In the genomic region with DNA sequence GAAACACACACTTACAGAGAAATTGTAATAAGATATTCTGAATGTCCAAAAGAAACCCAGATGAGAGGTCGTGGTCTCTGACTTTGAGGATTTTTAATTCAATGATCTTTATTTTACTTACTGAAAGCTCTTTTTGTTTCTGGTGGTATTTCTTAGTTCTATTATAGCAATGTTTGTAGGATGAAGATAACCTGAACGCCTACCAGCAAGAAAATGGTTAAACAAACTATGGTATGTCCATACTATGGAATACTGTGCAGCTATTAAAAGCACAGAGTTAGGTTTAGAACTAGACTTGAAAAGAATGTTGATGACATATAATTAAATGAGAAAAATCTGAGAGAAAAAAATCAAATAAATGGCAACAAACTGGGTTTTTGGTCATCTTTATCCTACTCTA, we compare ENCODE assay signal across 21 cellular contexts.
DNase-seq lines count a peak whose midpoint lies in the region; ATAC-seq, FAIRE-seq and TF ChIP-seq lines count a peak whose summit lies in the region.
"Had no signal": no experiment of that assay in that cellular context is flagged by ENCODE, and none has a peak within 500 bp of the region (broad histone marks: within the 10 kb centered on the region; RNA-seq: fewer than 3 reads in every experiment).

No MANE protein-coding gene starts in this region.

- TF ChIP-seq CTCF in HepG2 (CRISPR knock-in tag; IDR thresholded peaks at IDR 0.05) (no peak), right lobe of liver (IDR thresholded peaks at IDR 0.05) (no peak)

- no peak overlapping the region for H3K4me3 Mint-ChIP-seq in activated CD4-positive, alpha-beta T cell treated with anti-CD3 and anti-CD28 coated beads, Interleukin-2, amount 10 ng/mL, durations not matched to agents 24 days and 14 days
- H3K4me3 Mint-ChIP-seq in T-helper 17 cell = no peak overlapping the region
- no peak overlapping the region for H3K4me3 Mint-ChIP-seq in stimulated activated memory B cell treated with anti-CD40 and anti-IgM and Interleukin-4, amounts not matched to agents 10 μg/mL and 1 μg/mL and 100 μg/mL, for 72 hours
- H3K4me3 Mint-ChIP-seq: B cell, CD14-positive monocyte, GM23338 had no signal

- peaks cover 64% of the 10 kb centered on the region for H3K4me1 Mint-ChIP-seq in activated CD4-positive, alpha-beta T cell treated with anti-CD3 and anti-CD28 coated beads, Interleukin-2, amount 10 ng/mL, durations not matched to agents 24 days and 14 days
- H3K4me1 Mint-ChIP-seq in T-helper 17 cell = peaks cover 38% of the 10 kb centered on the region
- peaks cover 14% of the 10 kb centered on the region for H3K4me1 Mint-ChIP-seq in stimulated activated memory B cell treated with anti-CD40 and anti-IgM and Interleukin-4, amounts not matched to agents 10 μg/mL and 1 μg/mL and 100 μg/mL, for 72 hours
- H3K4me1 Mint-ChIP-seq: GM23338 had no signal

- peaks cover 19 to 91% of the 10 kb centered on the region in 2 experiments for H3K36me3 ChIP-seq in HepG2 (replicated peaks in 1 of 2; ENCODE audit: control insufficient read depth in 1 of 2, insufficient read depth in 2 of 2, low read length in 2 of 2)
- peaks cover 4 to 68% (median 39%) of the 10 kb centered on the region in 4 donors for H3K36me3 ChIP-seq in right lobe of liver

- intact Hi-C loops in activated CD4-positive, alpha-beta T cell treated with anti-CD3 and anti-CD28 coated beads, Interleukin-2, amount 10 ng/mL, durations not matched to agents 24 days and 14 days (cut with micrococcal nuclease) = no loop called here
- intact Hi-C loops in HepG2 (cut with micrococcal nuclease; ENCODE audit: unreplicated experiment) = no loop called here
- intact Hi-C loops in right lobe of liver (cut with DNase I) = no loop called here

- no peak overlapping the region for H3K9ac ChIP-seq in HepG2 (ENCODE audit: insufficient read depth, low read depth, low read length)

- no peak overlapping the region for H3K27ac ChIP-seq in HepG2 (ENCODE audit: extremely low read length, insufficient read depth, low read length)
- H3K27ac ChIP-seq in right lobe of liver = no peak overlapping the region
- H3K27ac ChIP-seq: Peyer's patch had no signal

- in situ Hi-C loops in HepG2 (cut with HindIII; ENCODE audit: extremely low pct_ligation_motif_present, low pct_unique_long_range_greater_than_20kb) = no loop called here

- 48% methylated on average over 2 of the region's 2 CpGs for WGBS in HepG2 (ENCODE audit: low lambda C conversion rate)
- 97% methylated on average over 2 of the region's 2 CpGs for WGBS in right lobe of liver (ENCODE audit: insufficient coverage, low coverage, low lambda C conversion rate, missing lambda C conversion rate)

- TF ChIP-seq POLR2A in HepG2 (IDR thresholded peaks at IDR 0.05; ENCODE audit: insufficient read depth in 1 of 2, low read depth in 2 of 2, low read length in 2 of 2) (no peak), right lobe of liver (IDR thresholded peaks at IDR 0.05) (no peak)

- peaks cover 13% of the 10 kb centered on the region for H4K20me1 ChIP-seq in HepG2 (ENCODE audit: insufficient read depth, low read length)

- no peak for TF ChIP-seq RAD21 in HepG2 (CRISPR knock-in tag; IDR thresholded peaks at IDR 0.05)

- no peak overlapping the region for H2AFZ ChIP-seq in HepG2 (ENCODE audit: low read length)
- H2AFZ ChIP-seq: GM23338 had no signal

- H3K9me3 ChIP-seq in HepG2 (ENCODE audit: low read length) (no peaks in the 10 kb centered on the region), right lobe of liver (no peaks in the 10 kb centered on the region), T-helper 17 cell (ENCODE audit: control insufficient read depth, low read length, poor library complexity, severe bottlenecking) (no peaks in the 10 kb centered on the region)
- H3K9me3 ChIP-seq: HAP-1, Peyer's patch had no signal

- H3K27me3 Mint-ChIP-seq in activated CD4-positive, alpha-beta T cell treated with anti-CD3 and anti-CD28 coated beads, Interleukin-2, amount 10 ng/mL, durations not matched to agents 24 days and 14 days = no peaks in the 10 kb centered on the region
- H3K27me3 Mint-ChIP-seq in T-helper 17 cell = no peaks in the 10 kb centered on the region
- no peaks in the 10 kb centered on the region for H3K27me3 Mint-ChIP-seq in stimulated activated memory B cell treated with anti-CD40 and anti-IgM and Interleukin-4, amounts not matched to agents 10 μg/mL and 1 μg/mL and 100 μg/mL, for 72 hours
- H3K27me3 Mint-ChIP-seq: B cell had no signal

- ATAC-seq in HepG2 = no peak
- ATAC-seq in right lobe of liver = no peak
- ATAC-seq in T-helper 17 cell = no peak
- ATAC-seq in stimulated activated memory B cell treated with anti-CD40 and anti-IgM and Interleukin-4, amounts not matched to agents 10 μg/mL and 1 μg/mL and 100 μg/mL, for 72 hours = no peak
- ATAC-seq: GM23338 had no signal

- H3K9me3 Mint-ChIP-seq in activated CD4-positive, alpha-beta T cell treated with anti-CD3 and anti-CD28 coated beads, Interleukin-2, amount 10 ng/mL, durations not matched to agents 24 days and 14 days = no peaks in the 10 kb centered on the region
- no peaks in the 10 kb centered on the region for H3K9me3 Mint-ChIP-seq in stimulated activated memory B cell treated with anti-CD40 and anti-IgM and Interleukin-4, amounts not matched to agents 10 μg/mL and 1 μg/mL and 100 μg/mL, for 72 hours
- H3K9me3 Mint-ChIP-seq: CD14-positive monocyte, GM23338 had no signal

- peak overlapping the region; percentile 7 for H3K27ac Mint-ChIP-seq in activated CD4-positive, alpha-beta T cell treated with anti-CD3 and anti-CD28 coated beads, Interleukin-2, amount 10 ng/mL, durations not matched to agents 24 days and 14 days
- H3K27ac Mint-ChIP-seq in T-helper 17 cell = peak overlapping the region; percentile 72
- H3K27ac Mint-ChIP-seq in stimulated activated memory B cell treated with anti-CD40 and anti-IgM and Interleukin-4, amounts not matched to agents 10 μg/mL and 1 μg/mL and 100 μg/mL, for 72 hours = no peak overlapping the region
- H3K27ac Mint-ChIP-seq: B cell, GM23338 had no signal

- peaks cover 83% of the 10 kb centered on the region for H3K36me3 Mint-ChIP-seq in activated CD4-positive, alpha-beta T cell treated with anti-CD3 and anti-CD28 coated beads, Interleukin-2, amount 10 ng/mL, durations not matched to agents 24 days and 14 days (ENCODE audit: low read depth)
- peaks cover 11% of the 10 kb centered on the region for H3K36me3 Mint-ChIP-seq in T-helper 17 cell (ENCODE audit: low read depth)
- peaks cover 37% of the 10 kb centered on the region for H3K36me3 Mint-ChIP-seq in stimulated activated memory B cell treated with anti-CD40 and anti-IgM and Interleukin-4, amounts not matched to agents 10 μg/mL and 1 μg/mL and 100 μg/mL, for 72 hours

- TF ChIP-seq EP300 in HepG2 (IDR thresholded peaks at IDR 0.05; ENCODE audit: low read depth in 2 of 2, low read length in 2 of 2) (no peak), HepG2 (CRISPR knock-in tag; IDR thresholded peaks at IDR 0.05; ENCODE audit: borderline replicate concordance) (no peak)

- H3K27me3 ChIP-seq in HepG2 (ENCODE audit: control insufficient read depth in 1 of 2, insufficient read depth in 2 of 2, low read length in 2 of 2) (no peaks in the 10 kb centered on the region), right lobe of liver (no peaks in the 10 kb centered on the region)
- H3K27me3 ChIP-seq: Peyer's patch had no signal

- DNase-seq in activated CD4-positive, alpha-beta T cell treated with anti-CD3 and anti-CD28 coated beads, Interleukin-2, amount 10 ng/mL, durations not matched to agents 24 days and 14 days = no peak
- DNase-seq in activated CD4-positive, alpha-beta T cell treated with anti-CD3 and anti-CD28 coated beads for 1 hour = no peak
- DNase-seq in HepG2 (ENCODE audit: low spot score) = no peak
- no peak for DNase-seq in right lobe of liver
- no peak for DNase-seq in T-helper 17 cell
- DNase-seq in NCI-H69 (lab: John Stamatoyannopoulos, UW) = no peak
- DNase-seq in occipital lobe (lab: John Stamatoyannopoulos, UW) = no peak
- DNase-seq: Calu3, Kasumi-1, NCI-H1694 treated with DMSO at 0.1 percent for 48 hours, NCI-H2081 treated with DMSO at 0.1 percent for 48 hours, NCI-H2171 treated with DMSO at 0.1 percent for 48 hours, NCI-H524 treated with DMSO at 0.1 percent for 48 hours, Peyer's patch had no signal

- POLR2A ChIA-PET in HepG2 (lab: Yijun Ruan, JAX) = no interaction called here

- H3K4me1 ChIP-seq in HepG2 (ENCODE audit: insufficient read depth, low read length) (peaks cover 20% of the 10 kb centered on the region), right lobe of liver (peaks cover 0 to 18% (median 7%) of the 10 kb centered on the region in 4 donors)

- H3K4me2 ChIP-seq in HepG2 (ENCODE audit: low read depth, low read length) = no peak overlapping the region
- H3K4me2 ChIP-seq: GM23338 had no signal

- FAIRE-seq in HepG2 (lab: Jason Lieb, UNC) = no peak
- FAIRE-seq: G401.6, GM12892 had no signal

- BruUV-seq in HepG2 (replicated peaks; lab: Mats Ljungman, UMichigan) = no TSS peak

- H3K79me2 ChIP-seq in HepG2 (ENCODE audit: insufficient read depth, low read length) = peaks cover 24% of the 10 kb centered on the region

- H3K4me3 ChIP-seq in HepG2 (replicated peaks in 1 of 3; ENCODE audit: insufficient read depth in 1 of 3, low read depth in 2 of 3, low read length in 3 of 3) (no peak overlapping the region), right lobe of liver (no peak overlapping the region)
- H3K4me3 ChIP-seq: GM23338, HAP-1, Peyer's patch had no signal

- CTCF ChIA-PET in HepG2 (lab: Yijun Ruan, JAX; ENCODE audit: low intra/inter-chr PET ratio, low total read pairs) = no interaction called here

TF ChIP-seq in HepG2, 621 proteins besides CTCF, POLR2A, EP300 and RAD21:
- TF ChIP-seq, protein P1, sequence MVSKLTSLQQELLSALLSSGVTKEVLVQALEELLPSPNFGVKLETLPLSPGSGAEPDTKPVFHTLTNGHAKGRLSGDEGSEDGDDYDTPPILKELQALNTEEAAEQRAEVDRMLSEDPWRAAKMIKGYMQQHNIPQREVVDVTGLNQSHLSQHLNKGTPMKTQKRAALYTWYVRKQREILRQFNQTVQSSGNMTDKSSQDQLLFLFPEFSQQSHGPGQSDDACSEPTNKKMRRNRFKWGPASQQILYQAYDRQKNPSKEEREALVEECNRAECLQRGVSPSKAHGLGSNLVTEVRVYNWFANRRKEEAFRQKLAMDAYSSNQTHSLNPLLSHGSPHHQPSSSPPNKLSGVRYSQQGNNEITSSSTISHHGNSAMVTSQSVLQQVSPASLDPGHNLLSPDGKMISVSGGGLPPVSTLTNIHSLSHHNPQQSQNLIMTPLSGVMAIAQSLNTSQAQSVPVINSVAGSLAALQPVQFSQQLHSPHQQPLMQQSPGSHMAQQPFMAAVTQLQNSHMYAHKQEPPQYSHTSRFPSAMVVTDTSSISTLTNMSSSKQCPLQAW (CRISPR knock-in tag; IDR thresholded peaks at IDR 0.05) = no peak
- no peak for TF ChIP-seq ZNF577 (CRISPR knock-in tag; IDR thresholded peaks at IDR 0.05; ENCODE audit: borderline replicate concordance, low read depth)
- TF ChIP-seq SALL1 (CRISPR knock-in tag; IDR thresholded peaks at IDR 0.05) = no peak
- no peak for TF ChIP-seq ZNF792 (CRISPR knock-in tag; IDR thresholded peaks at IDR 0.05)
- TF ChIP-seq DR1 (CRISPR knock-in tag; IDR thresholded peaks at IDR 0.05) = no peak
- no peak for TF ChIP-seq HCFC1 (IDR thresholded peaks at IDR 0.05; ENCODE audit: low read depth, low read length)
- TF ChIP-seq ZNF652 (CRISPR knock-in tag; IDR thresholded peaks at IDR 0.05; ENCODE audit: borderline replicate concordance, low read depth) = peak; percentile 60; the same call in 1 of the 2 replicates
